8 cellular contexts compared by ENCODE assay signal in genomic region chr13:28719227-28719562, GRCh38. TPM values are rescaled to one million over a fixed set of nuclear protein-coding genes. Genes with fewer than 3 reads are reported as not detected.
A peak's percentile ranks its signal among the peaks of the same experiment; 100 is the strongest.
DNase-seq lines count a peak whose midpoint lies in the region; ATAC-seq, FAIRE-seq and TF ChIP-seq lines count a peak whose summit lies in the region.

No MANE protein-coding gene starts in this region.

- peaks cover 23% of the 10 kb centered on the region for H3K4me1 ChIP-seq in A549
- peaks cover 11 to 20% of the 10 kb centered on the region in 2 donors for H3K4me1 ChIP-seq in mucosa of rectum (ENCODE audit: control insufficient read depth in 2 of 2, insufficient read depth in 2 of 2, low read length in 2 of 2)

- no peak for TF ChIP-seq POLR2A in A549 (IDR thresholded peaks at IDR 0.05; ENCODE audit: low read length)

- DNase-seq in A549 (ENCODE audit: low read depth in 1 of 2, low spot score in 1 of 2), result no peak
- DNase-seq in bronchial epithelial cell (ENCODE audit: low read depth), result no peak
- DNase-seq in RCC 7860 (ENCODE audit: low spot score), result no peak
- DNase-seq in amygdala (lab: John Stamatoyannopoulos, UW), result no peak
- no peak for DNase-seq in HuH-7 (ENCODE audit: low spot score)

- FAIRE-seq in A549 (lab: Jason Lieb, UNC) (no peak), bronchial epithelial cell (lab: Jason Lieb, UNC) (no peak), RCC 7860 (lab: Jason Lieb, UNC) (no peak)

- ATAC-seq in A549 (peak in 1 of 2 experiments; percentile 8; a peak in 2 of 6 replicates), HG03025 (IDR thresholded peaks at IDR 0.05; ENCODE audit: low FRiP score, unreplicated experiment) (peak; percentile 2), HG03521 (IDR thresholded peaks at IDR 0.05; ENCODE audit: unreplicated experiment) (no peak)

- H3K9me3 ChIP-seq in A549 (no peaks in the 10 kb centered on the region), mucosa of rectum (ENCODE audit: control insufficient read depth in 2 of 2, low read length in 2 of 2) (no peaks in the 10 kb centered on the region)

- WGBS in A549 (ENCODE audit: missing lambda C conversion rate), result 33% methylated on average over 8 of the region's 9 CpGs

- H3K4me3 ChIP-seq in A549, result peak overlapping the region; percentile 62
- H3K4me3 ChIP-seq in bronchial epithelial cell (ENCODE audit: low read depth, low read length), result peak overlapping the region; percentile 54
- H3K4me3 ChIP-seq in mucosa of rectum (ENCODE audit: low read length in 2 of 2), result peak overlapping the region; percentile 72 to 86

- no peak for TF ChIP-seq CTCF in A549 (IDR thresholded peaks at IDR 0.05)
- TF ChIP-seq CTCF in bronchial epithelial cell (IDR thresholded peaks at IDR 0.05; ENCODE audit: insufficient read depth, low read length, severe bottlenecking), result no peak

- no peaks in the 10 kb centered on the region for H3K36me3 ChIP-seq in bronchial epithelial cell (ENCODE audit: control insufficient read depth, insufficient read depth, low read length)
- no peaks in the 10 kb centered on the region for H3K36me3 ChIP-seq in mucosa of rectum (ENCODE audit: control insufficient read depth in 2 of 2, insufficient read depth in 2 of 2, low read length in 2 of 2)

- H3K27me3 ChIP-seq in bronchial epithelial cell (ENCODE audit: control insufficient read depth, insufficient read depth, low read length), result no peaks in the 10 kb centered on the region
- H3K27me3 ChIP-seq in mucosa of rectum (ENCODE audit: control insufficient read depth in 2 of 2, insufficient read depth in 2 of 2, low read length in 2 of 2), result no peaks in the 10 kb centered on the region

- POLR2A ChIA-PET in A549 (lab: Yijun Ruan, JAX), result interaction anchor here (1.2 kb wide), 1 partner anchor 9 kb away, joined by 3 read pairs; no protein-coding TSS in a partner anchor

- peak overlapping the region; percentile 63 to 80 for H3K9ac ChIP-seq in mucosa of rectum (ENCODE audit: low read depth in 1 of 2, low read length in 2 of 2)

- no peak for TF ChIP-seq RAD21 in A549 (conservative IDR thresholded peaks at IDR 0.05 in 1 of 2, IDR thresholded peaks at IDR 0.05 in 1 of 2)

- CTCF ChIA-PET in A549 (lab: Yijun Ruan, JAX), result interaction anchor here (0.7 to 1.5 kb wide), 5 partner anchors 10 to 76 kb away, joined by 3 to 4 read pairs (median 3); no protein-coding TSS in a partner anchor

- H3K27ac ChIP-seq in A549 (peak overlapping the region; percentile 62 to 80; a peak in 5 of 6 replicates), mucosa of rectum (ENCODE audit: low read depth in 2 of 2, low read length in 2 of 2) (peak overlapping the region; percentile 85 to 95)

- TF ChIP-seq EP300 in A549 (IDR thresholded peaks at IDR 0.05), result no peak

- H3K4me2 ChIP-seq in A549, result peak overlapping the region; percentile 89

TF ChIP-seq in A549, 52 proteins besides CTCF, POLR2A, EP300 and RAD21:
- TF ChIP-seq CHD4 (IDR thresholded peaks at IDR 0.05; ENCODE audit: borderline replicate concordance), result no peak
- TF ChIP-seq SMC3 (IDR thresholded peaks at IDR 0.05), result no peak
- TF ChIP-seq CBX8 (IDR thresholded peaks at IDR 0.05), result no peak
- TF ChIP-seq HEYL (CRISPR knock-in tag; IDR thresholded peaks at IDR 0.05), result no peak
- no peak for TF ChIP-seq PHF8 (IDR thresholded peaks at IDR 0.05; ENCODE audit: borderline replicate concordance, low read depth)
- no peak for TF ChIP-seq HDAC2 (IDR thresholded peaks at IDR 0.05)
- no peak for TF ChIP-seq CBX2 (IDR thresholded peaks at IDR 0.05; ENCODE audit: borderline replicate concordance, low read depth)
- no peak for TF ChIP-seq ZFP36 (IDR thresholded peaks at IDR 0.05; ENCODE audit: borderline replicate concordance, partially characterized antibody)
- TF ChIP-seq CHD2 (IDR thresholded peaks at IDR 0.05; ENCODE audit: low read length, partially characterized antibody), result no peak
TF ChIP-seq in A549: peak in this region for 0.

RNA-seq across cellular contexts. Expression of gene SLC46A3, which starts 0.4 kb away (rescaled TPM):
- polyA plus RNA-seq in A549 (2011; rRNA removed) (6.0 and 6.8 TPM in 2 replicates), A549 (2017; fragmentation: RNase III; extraction: RNeasy Plus Mini Kit Qiagen cat#74134 plus additional on column Dnase treatment) (2.0 to 2.5 TPM (median 2.1 TPM) in 3 replicates)
- 1.3 and 1.9 TPM in 2 replicates for polyA plus RNA-seq in A549 (2012; cell fraction: cytosol; rRNA removed)
- polyA plus RNA-seq in A549 (2012; cell fraction: nucleus; rRNA removed), result 2.0 and 2.5 TPM in 2 replicates
- 2.4 and 2.5 TPM in 2 replicates for polyA minus RNA-seq in A549 (2011; rRNA and poly(A)+ RNA removed)
- total RNA-seq in bronchial epithelial cell, result 0.79 and 1.5 TPM in 2 replicates
